Comparison of ENCODE assay signal across 18 cellular contexts in genomic region chr3:122394173-122394572, GRCh38. TPM values are rescaled to one million over a fixed set of nuclear protein-coding genes. Genes with fewer than 3 reads are reported as not detected.
A peak's percentile ranks its signal among the peaks of the same experiment; 100 is the strongest.
DNase-seq lines count a peak whose midpoint lies in the region; ATAC-seq, FAIRE-seq and TF ChIP-seq lines count a peak whose summit lies in the region.
"Had no signal": no experiment of that assay in that cellular context is flagged by ENCODE, and none has a peak within 500 bp of the region (broad histone marks: within the 10 kb centered on the region; RNA-seq: fewer than 3 reads in every experiment).

No MANE protein-coding gene starts in this region.

- no peak overlapping the region for H3K27ac ChIP-seq in spleen

- DNase-seq in GM12892 (ENCODE audit: insufficient read length) (no peak), epithelial cell of esophagus (ENCODE audit: low read depth) (peak; percentile 52), myocyte (ENCODE audit: low read depth) (peak; percentile 8), GM03348 (ENCODE audit: low spot score) (no peak), spleen (no peak), activated gamma-delta T cell treated with Interleukin-2 at 50 U/mL for 16 hours (no peak)
- DNase-seq: activated CD4-positive, alpha-beta T cell treated with anti-CD3 and anti-CD28 coated beads for 1 hour; aorta; CD4-positive, CD25-positive, alpha-beta regulatory T cell; DMS53; foreskin melanocyte; NCI-H1092 treated with DMSO at 0.1 percent for 48 hours; NCI-H510A treated with DMSO at 0.1 percent for 48 hours; RPMI8226; stimulated activated CD4-positive, alpha-beta T cell treated with anti-CD3 and anti-CD28 coated beads, Interleukin-12 subunit alpha, Interleukin-12 subunit beta, amount 100 ng/mL, for 4 hours; stimulated activated CD8-positive, alpha-beta memory T cell treated with anti-CD3 and anti-CD28 coated beads, Interleukin-4, amount 100 ng/mL, for 48 hours had no signal

- peak; percentile 57 for FAIRE-seq in GM12892 (lab: Jason Lieb, UNC)

- no peak overlapping the region for H2AFZ ChIP-seq in Loucy (ENCODE audit: low read length)

- H3K9me3 ChIP-seq in Loucy (ENCODE audit: insufficient read depth, low read depth, low read length) = no peaks in the 10 kb centered on the region
- no peaks in the 10 kb centered on the region for H3K9me3 ChIP-seq in spleen

- peaks cover 4% of the 10 kb centered on the region for H4K20me1 ChIP-seq in Loucy (ENCODE audit: insufficient read depth, low read length, poor library complexity, severe bottlenecking)

- H3K4me2 ChIP-seq in Loucy (ENCODE audit: low read depth, low read length, poor library complexity, severe bottlenecking) = no peak overlapping the region

- no peaks in the 10 kb centered on the region for H3K27me3 ChIP-seq in Loucy (ENCODE audit: insufficient read depth, low read length, poor library complexity, severe bottlenecking)
- H3K27me3 ChIP-seq in spleen (replicated peaks in 1 of 7) = no peaks in the 10 kb centered on the region

- H3F3A ChIP-seq in Loucy (ENCODE audit: low read depth) = no peaks in the 10 kb centered on the region

- H3K4me3 ChIP-seq in Loucy (ENCODE audit: low read length, poor library complexity, severe bottlenecking) (no peak overlapping the region), epithelial cell of esophagus (ENCODE audit: low read length) (no peak overlapping the region), spleen (no peak overlapping the region)

- H3K36me3 ChIP-seq in Loucy (ENCODE audit: insufficient read depth, low read length) (peaks cover 8% of the 10 kb centered on the region; the same call in 1 of the 2 replicates), spleen (peaks cover 0 to 9% (median 0%) of the 10 kb centered on the region in 6 donors)

- TF ChIP-seq POLR2A in GM12892 (IDR thresholded peaks at IDR 0.05; ENCODE audit: low read depth, low read length) (no peak), spleen (IDR thresholded peaks at IDR 0.05) (no peak)

- H3K4me1 ChIP-seq in Loucy (ENCODE audit: insufficient read depth, low read length, poor library complexity, severe bottlenecking) (peaks cover 39% of the 10 kb centered on the region), spleen (peaks cover 0 to 9% (median 0%) of the 10 kb centered on the region in 6 donors)

- 81 to 95% (median 86%) methylated on average over 1 of the region's 1 CpG for WGBS in spleen, 5 donors

- H3K79me2 ChIP-seq in Loucy (ENCODE audit: insufficient read depth, low read length) = peaks cover 58% of the 10 kb centered on the region; the same call in 1 of the 2 replicates

- TF ChIP-seq CTCF in Loucy (conservative IDR thresholded peaks at IDR 0.05; ENCODE audit: low read length) (no peak), epithelial cell of esophagus (IDR thresholded peaks at IDR 0.05; ENCODE audit: insufficient read depth, low read depth, low read length, missing control alignments) (no peak), spleen (IDR thresholded peaks at IDR 0.05 in 8 of 11, conservative IDR thresholded peaks at IDR 0.05 in 3 of 11) (no peak)

- intact Hi-C loops in spleen (cut with DNase I; ENCODE audit: low total_unique reads) = no loop called here

- ATAC-seq in HG02885 (IDR thresholded peaks at IDR 0.05; ENCODE audit: poor library complexity, unreplicated experiment) = no peak

- H3K9ac ChIP-seq in Loucy (ENCODE audit: low read depth, low read length, poor library complexity, severe bottlenecking) = peak overlapping the region; percentile 41

- no peaks in the 10 kb centered on the region for H3K9me2 ChIP-seq in Loucy (replicated peaks; ENCODE audit: low read depth, low read length)

RNA-seq across cellular contexts. Expression of gene FAM162A, which starts 10.2 kb away (rescaled TPM):
- 202 TPM for polyA plus RNA-seq in GM12892 (2012; ENCODE audit: missing spikeins)
- total RNA-seq in myocyte (20.5 and 25.8 TPM in 2 replicates), spleen (10 to 100 TPM in 6 of 7 donors, 1 to 10 TPM in 1; 9.3 to 36.9 (median 19.8) TPM)
- 64.6 TPM for polyA plus RNA-seq in myocyte (2012)
- 10 to 100 TPM; 38.7 to 57.1 (median 50.4) TPM for polyA plus RNA-seq in spleen

RNA-seq across cellular contexts. Expression of gene MIX23, which starts 11.1 kb away (rescaled TPM):
- polyA plus RNA-seq in GM12892 (2012; ENCODE audit: missing spikeins) = 75.8 TPM
- total RNA-seq in myocyte (24.0 and 26.4 TPM in 2 replicates), spleen (10 to 100 TPM; 18.4 to 24.9 (median 19.6) TPM)
- 13.8 TPM for polyA plus RNA-seq in myocyte (2012)
- polyA plus RNA-seq in spleen = 10 to 100 TPM; 28.0 to 32.9 (median 28.2) TPM

RNA-seq across cellular contexts. Expression of gene WDR5B, which starts 21.7 kb away (rescaled TPM):
- polyA plus RNA-seq in GM12892 (2012; ENCODE audit: missing spikeins) = 3.2 TPM
- total RNA-seq in myocyte (6.9 and 8.9 TPM in 2 replicates), spleen (10 to 100 TPM in 1 of 7 donors, 1 to 10 TPM in 6; 4.7 to 12.3 (median 7.7) TPM)
- 3.4 TPM for polyA plus RNA-seq in myocyte (2012)
- 1 to 10 TPM; 5.8 to 7.3 (median 6.4) TPM for polyA plus RNA-seq in spleen

Comparison
In these comparisons a context has a peak if more than half of its experiments do, and no peak if none do; other contexts are left out.
1. DNase-seq: peak in epithelial cell of esophagus (single experiment) and myocyte (single experiment); none in GM12892 (single experiment), GM03348 (single experiment), spleen (single experiment) and activated gamma-delta T cell treated with Interleukin-2 at 50 U/mL for 16 hours (single experiment).